12 cellular contexts compared by ENCODE assay signal in genomic region chr7:128833939-128834310, GRCh38. TPM values are rescaled to one million over a fixed set of nuclear protein-coding genes. Genes with fewer than 3 reads are reported as not detected.
DNase-seq lines count a peak whose midpoint lies in the region; ATAC-seq and TF ChIP-seq lines count a peak whose summit lies in the region.
"Had no signal": no experiment of that assay in that cellular context is flagged by ENCODE, and none has a peak within 500 bp of the region (broad histone marks: within the 10 kb centered on the region; RNA-seq: fewer than 3 reads in every experiment).

No MANE protein-coding gene starts in this region.

- ATAC-seq in activated naive CD8-positive, alpha-beta T cell treated with anti-CD3 and anti-CD28 coated beads, Interleukin-2, amount 50 U/mL, for 24 hours = no peak
- ATAC-seq in HG02759 (IDR thresholded peaks at IDR 0.05; ENCODE audit: unreplicated experiment) = no peak

- 0 out of 2 replicates have a peak, but pooled peaks cover 2% of the 10 kb centered on the region for H3F3A ChIP-seq in Loucy (ENCODE audit: low read depth)

- H3K36me3 Mint-ChIP-seq in activated naive CD8-positive, alpha-beta T cell treated with anti-CD3 and anti-CD28 coated beads, Interleukin-2, amount 50 U/mL, for 24 hours (ENCODE audit: low read depth) = no peaks in the 10 kb centered on the region

- H3K9me3 ChIP-seq in Loucy (ENCODE audit: insufficient read depth, low read depth, low read length) = no peaks in the 10 kb centered on the region

- no peak overlapping the region for H3K27ac Mint-ChIP-seq in activated naive CD8-positive, alpha-beta T cell treated with anti-CD3 and anti-CD28 coated beads, Interleukin-2, amount 50 U/mL, for 24 hours
- H3K27ac Mint-ChIP-seq: progenitor cell of endocrine pancreas had no signal

- H3K4me1 Mint-ChIP-seq in activated naive CD8-positive, alpha-beta T cell treated with anti-CD3 and anti-CD28 coated beads, Interleukin-2, amount 50 U/mL, for 24 hours = peaks cover 18% of the 10 kb centered on the region

- H3K36me3 ChIP-seq in Loucy (ENCODE audit: insufficient read depth, low read length) = no peaks in the 10 kb centered on the region

- H3K27me3 ChIP-seq in Loucy (ENCODE audit: insufficient read depth, low read length, poor library complexity, severe bottlenecking) = no peaks in the 10 kb centered on the region

- H3K4me3 Mint-ChIP-seq in activated naive CD8-positive, alpha-beta T cell treated with anti-CD3 and anti-CD28 coated beads, Interleukin-2, amount 50 U/mL, for 24 hours = no peak overlapping the region

- H4K20me1 ChIP-seq in Loucy (ENCODE audit: insufficient read depth, low read length, poor library complexity, severe bottlenecking) = no peaks in the 10 kb centered on the region

- peak overlapping the region; percentile 99 for H3K4me2 ChIP-seq in Loucy (ENCODE audit: low read depth, low read length, poor library complexity, severe bottlenecking)
- H3K4me2 ChIP-seq: KMS-11 had no signal

- H3K79me2 ChIP-seq in Loucy (ENCODE audit: insufficient read depth, low read length) = peaks cover 11% of the 10 kb centered on the region

- H3K27me3 Mint-ChIP-seq in activated naive CD8-positive, alpha-beta T cell treated with anti-CD3 and anti-CD28 coated beads, Interleukin-2, amount 50 U/mL, for 24 hours = peaks cover 24% of the 10 kb centered on the region

- TF ChIP-seq CTCF in Loucy (conservative IDR thresholded peaks at IDR 0.05; ENCODE audit: low read length) (no peak), choroid plexus epithelial cell (conservative IDR thresholded peaks at IDR 0.05; ENCODE audit: low read depth, low read length) (no peak)

- H2AFZ ChIP-seq in Loucy (ENCODE audit: low read length) = no peak overlapping the region

- H3K9me3 Mint-ChIP-seq in activated naive CD8-positive, alpha-beta T cell treated with anti-CD3 and anti-CD28 coated beads, Interleukin-2, amount 50 U/mL, for 24 hours = no peaks in the 10 kb centered on the region

- peaks cover 29% of the 10 kb centered on the region for H3K4me1 ChIP-seq in Loucy (ENCODE audit: insufficient read depth, low read length, poor library complexity, severe bottlenecking)

- no peaks in the 10 kb centered on the region for H3K9me2 ChIP-seq in Loucy (replicated peaks; ENCODE audit: low read depth, low read length)

- DNase-seq in choroid plexus epithelial cell (ENCODE audit: low read depth) = peak; percentile 50
- DNase-seq in left kidney (ENCODE audit: low read depth, low spot score) = peak; percentile 23
- peak; percentile 45 for DNase-seq in superior temporal gyrus (ENCODE audit: extremely low spot score)
- no peak for DNase-seq in activated naive CD8-positive, alpha-beta T cell treated with anti-CD3 and anti-CD28 coated beads, Interleukin-2, amount 50 U/mL, for 24 hours
- DNase-seq in retina = no peak
- no peak for DNase-seq in cerebellum (ENCODE audit: low spot score)
- DNase-seq: activated naive CD4-positive, alpha-beta T cell; DMS53 had no signal

- H3K4me3 ChIP-seq in Loucy (ENCODE audit: low read length, poor library complexity, severe bottlenecking) = no peak overlapping the region
- H3K4me3 ChIP-seq in choroid plexus epithelial cell (ENCODE audit: low read depth, low read length) = no peak overlapping the region

- H3K9ac ChIP-seq in Loucy (ENCODE audit: low read depth, low read length, poor library complexity, severe bottlenecking) = peak overlapping the region; percentile 91
- H3K9ac ChIP-seq: KMS-11 had no signal

RNA-seq across cellular contexts. Expression of gene FLNC, which starts 3.7 kb away (rescaled TPM):
- 43.4 TPM for total RNA-seq in cerebellum

RNA-seq across cellular contexts. Expression of gene ATP6V1F, which starts 28.7 kb away (rescaled TPM):
- 58.4 TPM for total RNA-seq in cerebellum

RNA-seq across cellular contexts. Expression of gene CCDC136, which starts 42.2 kb away (rescaled TPM):
- total RNA-seq in cerebellum = 79.1 TPM

RNA-seq across cellular contexts. Expression of gene OPN1SW, which starts 58.3 kb away (rescaled TPM):
- 0.45 TPM for total RNA-seq in cerebellum
- total RNA-seq: progenitor cell of endocrine pancreas had no signal

Comparison
In these comparisons a context has a peak if more than half of its experiments do, and no peak if none do; other contexts are left out.
1. DNase-seq: peak in choroid plexus epithelial cell (single experiment), left kidney (single experiment) and superior temporal gyrus (single experiment); none in activated naive CD8-positive, alpha-beta T cell treated with anti-CD3 and anti-CD28 coated beads, Interleukin-2, amount 50 U/mL, for 24 hours (single experiment), retina (single experiment) and cerebellum (single experiment).